In the genomic region with DNA sequence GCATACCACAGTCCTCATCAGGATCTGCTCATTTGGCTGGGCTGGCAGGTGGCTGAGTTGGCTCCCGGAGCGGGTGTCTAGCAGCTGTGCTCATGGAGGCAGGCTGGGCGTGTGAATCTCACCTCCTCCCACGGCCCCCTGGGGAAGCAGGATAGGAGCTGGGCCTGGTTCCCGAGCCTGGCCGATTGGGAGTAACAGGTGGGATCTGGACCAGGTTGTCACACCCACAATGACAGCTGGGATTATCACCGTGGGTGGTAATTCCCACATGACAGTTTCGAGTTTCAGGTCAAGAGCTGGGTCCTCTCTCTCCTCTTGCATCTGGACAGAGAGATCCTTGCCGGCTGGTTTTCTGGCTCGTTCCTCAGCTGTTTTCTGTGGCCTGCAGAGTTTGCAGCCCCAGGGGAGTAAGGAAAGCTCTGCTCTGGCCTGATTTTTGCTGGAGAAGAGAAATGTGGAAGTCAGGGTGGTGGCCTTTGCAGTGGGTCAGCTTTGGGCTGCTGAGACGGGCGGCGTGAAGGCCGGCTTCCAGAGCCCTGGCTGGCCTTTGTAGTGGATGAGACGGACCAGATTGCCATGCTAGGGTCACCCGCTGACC, we compare ENCODE assay signal across 8 cellular contexts. TPM values are rescaled to one million over a fixed set of nuclear protein-coding genes. Genes with fewer than 3 reads are reported as not detected.
DNase-seq lines count a peak whose midpoint lies in the region; ATAC-seq, FAIRE-seq and TF ChIP-seq lines count a peak whose summit lies in the region.

No MANE protein-coding gene starts in this region.

- H3K9me3 Mint-ChIP-seq in astrocyte (ENCODE audit: unreplicated experiment) (peaks cover 3% of the 10 kb centered on the region), CD14-positive monocyte (peaks cover 0 to 12% (median 4%) of the 10 kb centered on the region in 7 donors)

- H3K4me3 Mint-ChIP-seq in astrocyte (ENCODE audit: unreplicated experiment) (no peak overlapping the region), CD14-positive monocyte (no peak overlapping the region)

- peaks cover 80% of the 10 kb centered on the region for H3K79me2 ChIP-seq in astrocyte (ENCODE audit: insufficient read depth, low read length)

- CTCF ChIA-PET in AG04450 (lab: Charles Lee), result interaction anchor here (1.0 kb wide), 1 partner anchor 63 kb away, joined by 3 read pairs; no protein-coding TSS in a partner anchor

- H3K36me3 Mint-ChIP-seq in astrocyte (ENCODE audit: low read depth, unreplicated experiment) (peaks cover 6% of the 10 kb centered on the region), CD14-positive monocyte (peaks cover 10 to 30% of the 10 kb centered on the region in 2 donors)

- H3K4me1 Mint-ChIP-seq in astrocyte (ENCODE audit: low read depth, unreplicated experiment) (peaks cover 35% of the 10 kb centered on the region), CD14-positive monocyte (peaks cover 53% of the 10 kb centered on the region)

- H3K36me3 ChIP-seq in astrocyte (ENCODE audit: insufficient read depth, low read length), result no peaks in the 10 kb centered on the region

- no peak for ATAC-seq in HG03460 (IDR thresholded peaks at IDR 0.05; ENCODE audit: unreplicated experiment)

- peak overlapping the region; percentile 21 for H3K27ac ChIP-seq in AG04450 (ENCODE audit: low read depth, low read length)
- H3K27ac ChIP-seq in astrocyte (ENCODE audit: low read depth, low read length), result no peak overlapping the region

- H3K27ac Mint-ChIP-seq in astrocyte (ENCODE audit: unreplicated experiment) (no peak overlapping the region), CD14-positive monocyte (peak overlapping the region in 1 of 7 donors; percentile 68)

- H3K4me1 ChIP-seq in astrocyte (ENCODE audit: insufficient read depth, low read length), result peaks cover 42% of the 10 kb centered on the region

- H3K27me3 Mint-ChIP-seq in astrocyte (ENCODE audit: low read depth, unreplicated experiment) (no peaks in the 10 kb centered on the region), CD14-positive monocyte (ENCODE audit: low read depth in 3 of 3) (peaks cover 0 to 6% (median 0%) of the 10 kb centered on the region in 3 donors)

- no peak for FAIRE-seq in astrocyte (lab: Jason Lieb, UNC)

- no peak for TF ChIP-seq CTCF in AG04450 (IDR thresholded peaks at IDR 0.05; ENCODE audit: low read depth, low read length)
- TF ChIP-seq CTCF in astrocyte (IDR thresholded peaks at IDR 0.05; ENCODE audit: insufficient read depth, low read depth, low read length), result no peak
- no peak for TF ChIP-seq CTCF in CD14-positive monocyte (IDR thresholded peaks at IDR 0.05)

- H3K4me2 ChIP-seq in astrocyte (ENCODE audit: low read length), result no peak overlapping the region

- no peaks in the 10 kb centered on the region for H3K27me3 ChIP-seq in AG04450 (ENCODE audit: control insufficient read depth, insufficient read depth, low read length)
- no peaks in the 10 kb centered on the region for H3K27me3 ChIP-seq in astrocyte (ENCODE audit: insufficient read depth, low read length)

- H3K9me3 ChIP-seq in AG04450 (ENCODE audit: control insufficient read depth, insufficient read depth, low read length), result peaks cover 5% of the 10 kb centered on the region
- H3K9me3 ChIP-seq in astrocyte (ENCODE audit: insufficient read depth, low read depth, low read length), result peaks cover 3% of the 10 kb centered on the region

- intact Hi-C loops in CD14-positive monocyte (cut with micrococcal nuclease), result no loop called here

- POLR2A ChIA-PET in AG04450 (lab: Yijun Ruan, JAX), result interaction anchor here (0.7 kb wide), 1 partner anchor 18 kb away, joined by 3 read pairs; no protein-coding TSS in a partner anchor

- no peak overlapping the region for H3K9ac ChIP-seq in astrocyte (ENCODE audit: low read length)

- H3K4me3 ChIP-seq in AG04450 (ENCODE audit: low read depth, low read length) (no peak overlapping the region), astrocyte (ENCODE audit: insufficient read depth, low read depth, low read length) (no peak overlapping the region)

- no peak overlapping the region for H2AFZ ChIP-seq in astrocyte (ENCODE audit: low read depth, low read length)

- peak; percentile 41 for DNase-seq in AG04450 (ENCODE audit: low read depth, low spot score)
- DNase-seq in NCI-H146 (lab: John Stamatoyannopoulos, UW), result peak; percentile 95
- DNase-seq in astrocyte (ENCODE audit: low read depth), result peak; percentile 53
- peak; percentile 92 for DNase-seq in left kidney (ENCODE audit: low read depth, low spot score)
- DNase-seq in COLO829 (ENCODE audit: low spot score), result no peak
- DNase-seq in CD14-positive monocyte (ENCODE audit: low spot score), result no peak
- no peak for DNase-seq in HuH-7 (ENCODE audit: low spot score)

- peaks cover 95% of the 10 kb centered on the region for H4K20me1 ChIP-seq in astrocyte (ENCODE audit: insufficient read depth, low read length)

RNA-seq across cellular contexts. Expression of a gene that starts 57.0 kb away (rescaled TPM):
- polyA plus RNA-seq in AG04450 (2011; rRNA removed) (21.4 and 30.8 TPM in 2 replicates), CD14-positive monocyte (under 1 TPM; 0.97 TPM)
- 65.2 and 111 TPM in 2 replicates for polyA minus RNA-seq in AG04450 (2011; rRNA and poly(A)+ RNA removed)
- total RNA-seq in astrocyte, result 41.2 and 48.9 TPM in 2 replicates

Comparison
In these comparisons a context has a peak if more than half of its experiments do, and no peak if none do; other contexts are left out.
1. DNase-seq: peak in AG04450 (single experiment), NCI-H146 (single experiment), astrocyte (single experiment) and left kidney (single experiment); none in COLO829 (single experiment), CD14-positive monocyte (single experiment) and HuH-7 (single experiment).
2. RNA of a gene that starts 57.0 kb away (polyA plus RNA-seq): 21.4 to 30.8 TPM in AG04450; 0.97 TPM in CD14-positive monocyte; every median in the first group is over 10 times any median in the second.